28 cellular contexts compared by ENCODE assay signal in the genomic region with DNA sequence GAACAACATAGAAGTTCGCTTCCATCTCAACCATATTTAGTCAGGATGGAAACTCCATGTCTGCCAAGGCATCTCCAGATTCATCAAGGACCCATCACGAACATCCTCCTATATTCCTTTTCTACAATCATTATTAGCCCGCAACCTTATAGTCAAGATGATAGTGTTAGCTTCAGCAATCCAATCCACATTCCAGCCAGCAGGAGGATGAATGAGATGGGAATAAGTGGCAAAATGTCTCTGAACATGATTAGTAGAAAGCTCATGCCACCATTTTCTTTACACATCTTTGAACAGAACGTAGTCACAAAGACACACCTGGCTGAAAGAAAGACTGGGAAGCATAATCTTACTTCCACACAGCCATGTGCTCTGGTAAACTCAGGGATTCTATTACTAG. TPM values are rescaled to one million over a fixed set of nuclear protein-coding genes. Genes with fewer than 3 reads are reported as not detected.
"Had no signal": no experiment of that assay in that cellular context is flagged by ENCODE, and none has a peak within 500 bp of the region (broad histone marks: within the 10 kb centered on the region; RNA-seq: fewer than 3 reads in every experiment).

No MANE protein-coding gene starts in this region.

- H3K4me3 ChIP-seq: cardiac muscle cell had no signal

- FAIRE-seq: RCC 7860 had no signal

- ATAC-seq: activated T-helper 17 cell treated with anti-CD3 and anti-CD28 coated beads, Interleukin-2, amount 50 U/mL, for 72 hours had no signal

- DNase-seq: activated CD4-positive, alpha-beta memory T cell treated with anti-CD3 and anti-CD28 coated beads, Interleukin-2, amount 10 ng/mL, durations not matched to agents 7 days and 5 days; activated CD4-positive, alpha-beta T cell treated with anti-CD3 and anti-CD28 coated beads, Interleukin-2, amount 10 ng/mL, durations not matched to agents 7 days and 5 days; activated CD4-positive, CD25-positive, alpha-beta regulatory T cell; activated gamma-delta T cell; activated naive CD4-positive, alpha-beta T cell treated with anti-CD3 and anti-CD28 coated beads for 36 hours; activated naive CD8-positive, alpha-beta T cell treated with anti-CD3 and anti-CD28 coated beads for 36 hours; activated T-cell treated with anti-CD3 and anti-CD28 coated beads for 4 hours; activated T-cell treated with anti-CD3 and anti-CD28 coated beads, Interleukin-2, amount 50 U/mL, for 48 hours; brain microvascular endothelial cell; Karpas-422; NCI-H1048; NCI-H146; NCI-H187 treated with DMSO at 0.1 percent for 48 hours; NCI-H2081 treated with DMSO at 0.1 percent for 48 hours; NCI-H2171; NCI-H226; NCI-H526 treated with DMSO at 0.1 percent for 48 hours; NCI-H82; NK-92 treated with Interleukin-12 subunit alpha and Interleukin-12 subunit beta, amount 100 ng/mL, for 24 hours; OCI-M1; SHP77 treated with DMSO at 0.1 percent for 48 hours; T-helper 1 cell had no signal

- H3K27me3 ChIP-seq: brain microvascular endothelial cell, cardiac muscle cell had no signal

- H3K27ac ChIP-seq: brain microvascular endothelial cell, cardiac muscle cell, VCaP had no signal

- H3K36me3 ChIP-seq: brain microvascular endothelial cell, cardiac muscle cell had no signal

RNA-seq across cellular contexts. Expression of gene NR0B1, which starts 18.6 kb away (rescaled TPM):
- total RNA-seq: activated CD4-positive, alpha-beta memory T cell treated with anti-CD3 and anti-CD28 coated beads, Interleukin-2, amount 10 ng/mL, durations not matched to agents 7 days and 5 days; activated CD4-positive, alpha-beta T cell treated with anti-CD3 and anti-CD28 coated beads, Interleukin-2, amount 10 ng/mL, durations not matched to agents 7 days and 5 days; activated CD8-positive, alpha-beta memory T cell treated with anti-CD3 and anti-CD28 coated beads for 36 hours; activated naive CD4-positive, alpha-beta T cell treated with anti-CD3 and anti-CD28 coated beads for 36 hours; activated naive CD8-positive, alpha-beta T cell treated with anti-CD3 and anti-CD28 coated beads for 36 hours; activated T-helper 17 cell treated with anti-CD3 and anti-CD28 coated beads, Interleukin-2, amount 50 U/mL, for 72 hours; T-helper 2 cell treated with Interferon-gamma antibody and Interleukin-4, amounts not matched to agents 100 ng/mL and 5 ng/mL, for 36 hours had no signal
- polyA plus RNA-seq: cardiac muscle cell had no signal
